ENCODE assay signal across 26 cellular contexts in the genomic region with DNA sequence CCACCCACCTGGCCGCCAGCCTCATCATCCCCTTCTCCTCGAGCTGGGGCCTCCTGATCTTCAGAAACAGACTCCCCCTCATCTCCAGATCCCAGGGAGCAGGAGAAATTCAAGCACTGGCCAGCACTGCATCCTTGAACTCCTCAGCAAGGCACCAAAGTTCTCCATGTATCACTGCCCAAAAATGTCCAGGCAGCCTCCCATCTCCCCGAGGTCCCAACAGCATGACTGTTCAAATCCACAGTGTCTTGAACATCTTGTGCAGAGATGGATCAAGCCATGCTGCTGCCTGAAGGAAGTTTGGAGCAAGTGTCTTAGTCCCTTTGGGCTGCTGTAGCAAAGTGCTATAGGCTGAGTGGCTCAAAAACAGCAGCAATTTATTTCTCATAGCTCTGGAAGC.
"Had no signal": no experiment of that assay in that cellular context is flagged by ENCODE, and none has a peak within 500 bp of the region (broad histone marks: within the 10 kb centered on the region; RNA-seq: fewer than 3 reads in every experiment).

No MANE protein-coding gene starts in this region.

- H3K36me3 ChIP-seq: brain microvascular endothelial cell, gastroesophageal sphincter, WERI-Rb-1 had no signal

- H3K4me3 ChIP-seq: coronary artery, dorsolateral prefrontal cortex, gastroesophageal sphincter had no signal

- ATAC-seq: activated CD4-positive, CD25-positive, alpha-beta regulatory T cell treated with anti-CD3 and anti-CD28 coated beads, Interleukin-2, amount 50 U/mL, for 24 hours; activated CD8-positive, alpha-beta T cell treated with anti-CD3 and anti-CD28 coated beads for 36 hours; activated T-cell treated with anti-CD3 and anti-CD28 coated beads, Interleukin-2, amount 50 U/mL, for 4 hours; activated T-helper 17 cell treated with anti-CD3 and anti-CD28 coated beads, Interleukin-2, amount 50 U/mL, for 72 hours; esophagus mucosa; T-helper 17 cell had no signal

- DNase-seq: activated B cell treated with CpG ODN at 0.5 μM for 24 hours; activated CD4-positive, alpha-beta T cell treated with anti-CD3 and anti-CD28 coated beads for 48 hours; activated CD4-positive, alpha-beta T cell treated with anti-CD3 and anti-CD28 coated beads, Interleukin-2, amount 50 U/mL, for 1 hour; activated CD4-positive, alpha-beta T cell treated with anti-CD3 and anti-CD28 coated beads, Interleukin-2, amount 50 U/mL, for 48 hours; activated CD8-positive, alpha-beta memory T cell treated with anti-CD3 and anti-CD28 coated beads for 24 hours; activated CD8-positive, alpha-beta T cell treated with anti-CD3 and anti-CD28 coated beads for 36 hours; activated effector memory CD4-positive, alpha-beta T cell treated with Interleukin-2 at 50 U/mL for 16 hours; activated gamma-delta T cell treated with Interleukin-2 at 50 U/mL for 16 hours; activated naive CD4-positive, alpha-beta T cell treated with anti-CD3 and anti-CD28 coated beads, Interleukin-2, amount 50 U/mL, for 16 hours; activated naive CD4-positive, alpha-beta T cell treated with Interleukin-2 at 50 U/mL for 16 hours; activated T-cell treated with anti-CD3 and anti-CD28 coated beads, Interleukin-2, amount 50 U/mL, for 4 hours; amniotic stem cell; brain microvascular endothelial cell; dorsolateral prefrontal cortex; effector memory CD4-positive, alpha-beta T cell; endodermal cell; foreskin melanocyte; T-helper 1 cell; T-helper 17 cell; T1000; WERI-Rb-1 had no signal

- H3K9me3 ChIP-seq: gastroesophageal sphincter had no signal

- H3K27ac ChIP-seq: brain microvascular endothelial cell, coronary artery, dorsolateral prefrontal cortex, WERI-Rb-1 had no signal

- H3K27me3 ChIP-seq: brain microvascular endothelial cell, dorsolateral prefrontal cortex, gastroesophageal sphincter had no signal
